19 cellular contexts compared by ENCODE assay signal in the genomic region with DNA sequence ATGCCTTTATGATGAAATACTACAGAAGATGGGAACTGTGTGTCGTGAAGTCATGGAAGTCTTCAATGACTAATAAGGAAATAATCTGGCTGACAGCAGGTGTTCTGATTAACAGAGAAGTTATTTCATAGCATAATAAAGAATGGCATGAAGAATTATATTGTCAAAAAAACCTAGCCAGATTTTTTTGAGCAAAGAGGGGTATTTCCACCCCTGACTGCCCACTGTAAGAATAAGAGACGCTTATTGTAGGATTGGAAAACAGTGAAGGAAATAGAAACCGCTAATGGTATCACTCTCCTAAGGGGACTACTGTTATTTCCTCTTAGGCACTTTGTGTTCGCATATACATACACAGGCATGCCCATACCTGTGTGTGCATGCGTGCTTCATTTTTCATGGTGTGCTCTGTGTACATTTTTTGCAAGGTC.
DNase-seq lines count a peak whose midpoint lies in the region; FAIRE-seq and TF ChIP-seq lines count a peak whose summit lies in the region.
"Had no signal": no experiment of that assay in that cellular context is flagged by ENCODE, and none has a peak within 500 bp of the region (broad histone marks: within the 10 kb centered on the region; RNA-seq: fewer than 3 reads in every experiment).

No MANE protein-coding gene starts in this region.

- intact Hi-C loops in activated T-helper 2 cell treated with anti-CD3 and anti-CD28 coated beads, Interferon-gamma antibody, Interleukin-2, Interleukin-4, amounts not matched to agents 10 μg/mL and 5 μg/mL and 100 μg/mL, durations not matched to agents 14 hours and 24 hours and 36 hours (cut with micrococcal nuclease), result no loop called here

- H3K9me3 ChIP-seq in WERI-Rb-1 (ENCODE audit: severe bottlenecking), result no peaks in the 10 kb centered on the region
- H3K9me3 ChIP-seq: BLaER1, Peyer's patch, testis had no signal

- H3K27ac Mint-ChIP-seq in nephron, result peak overlapping the region in 2 of 3 experiments; percentile 43 to 50
- H3K27ac Mint-ChIP-seq in activated T-helper 2 cell treated with anti-CD3 and anti-CD28 coated beads, Interferon-gamma antibody, Interleukin-2, Interleukin-4, amounts not matched to agents 10 μg/mL and 5 μg/mL and 100 μg/mL, durations not matched to agents 14 hours and 24 hours and 36 hours, result no peak overlapping the region

- H3K36me3 ChIP-seq in WERI-Rb-1, result no peaks in the 10 kb centered on the region
- H3K36me3 ChIP-seq: BLaER1, Peyer's patch had no signal

- no peaks in the 10 kb centered on the region for H3K27me3 Mint-ChIP-seq in nephron (ENCODE audit: low read depth)
- peaks cover 2% of the 10 kb centered on the region for H3K27me3 Mint-ChIP-seq in activated T-helper 2 cell treated with anti-CD3 and anti-CD28 coated beads, Interferon-gamma antibody, Interleukin-2, Interleukin-4, amounts not matched to agents 10 μg/mL and 5 μg/mL and 100 μg/mL, durations not matched to agents 14 hours and 24 hours and 36 hours (ENCODE audit: low read depth)

- H3K4me1 Mint-ChIP-seq in nephron, result peaks cover 44% of the 10 kb centered on the region
- H3K4me1 Mint-ChIP-seq in activated T-helper 2 cell treated with anti-CD3 and anti-CD28 coated beads, Interferon-gamma antibody, Interleukin-2, Interleukin-4, amounts not matched to agents 10 μg/mL and 5 μg/mL and 100 μg/mL, durations not matched to agents 14 hours and 24 hours and 36 hours (ENCODE audit: low read depth), result peaks cover 3% of the 10 kb centered on the region

- H3K9me3 Mint-ChIP-seq in nephron, result no peaks in the 10 kb centered on the region
- no peaks in the 10 kb centered on the region for H3K9me3 Mint-ChIP-seq in activated T-helper 2 cell treated with anti-CD3 and anti-CD28 coated beads, Interferon-gamma antibody, Interleukin-2, Interleukin-4, amounts not matched to agents 10 μg/mL and 5 μg/mL and 100 μg/mL, durations not matched to agents 14 hours and 24 hours and 36 hours

- no peak overlapping the region for H3K27ac ChIP-seq in WERI-Rb-1
- H3K27ac ChIP-seq: BLaER1, dorsolateral prefrontal cortex, Peyer's patch, testis had no signal

- H3K4me3 ChIP-seq in choroid plexus epithelial cell (ENCODE audit: low read depth, low read length), result no peak overlapping the region
- H3K4me3 ChIP-seq in WERI-Rb-1 (ENCODE audit: low read depth, low read length), result no peak overlapping the region
- H3K4me3 ChIP-seq: BLaER1, dorsolateral prefrontal cortex, lung, Peyer's patch, testis had no signal

- H3K27me3 ChIP-seq in WERI-Rb-1 (ENCODE audit: insufficient read depth, low read depth, severe bottlenecking), result no peaks in the 10 kb centered on the region
- H3K27me3 ChIP-seq: BLaER1, dorsolateral prefrontal cortex, Peyer's patch, testis had no signal

- H3K4me3 Mint-ChIP-seq in nephron, result no peak overlapping the region
- no peak overlapping the region for H3K4me3 Mint-ChIP-seq in activated T-helper 2 cell treated with anti-CD3 and anti-CD28 coated beads, Interferon-gamma antibody, Interleukin-2, Interleukin-4, amounts not matched to agents 10 μg/mL and 5 μg/mL and 100 μg/mL, durations not matched to agents 14 hours and 24 hours and 36 hours (ENCODE audit: low read depth)

- FAIRE-seq in RCC 7860 (lab: Jason Lieb, UNC), result peak; percentile 86

- no peaks in the 10 kb centered on the region for H3K36me3 Mint-ChIP-seq in nephron (ENCODE audit: low read depth)
- no peaks in the 10 kb centered on the region for H3K36me3 Mint-ChIP-seq in activated T-helper 2 cell treated with anti-CD3 and anti-CD28 coated beads, Interferon-gamma antibody, Interleukin-2, Interleukin-4, amounts not matched to agents 10 μg/mL and 5 μg/mL and 100 μg/mL, durations not matched to agents 14 hours and 24 hours and 36 hours (ENCODE audit: low read depth)

- DNase-seq in EL, result peak; percentile 74
- DNase-seq in RCC 7860 (ENCODE audit: low spot score), result peak; percentile 88
- peak; percentile 87 for DNase-seq in choroid plexus epithelial cell (ENCODE audit: low read depth)
- no peak for DNase-seq in AG08395 (ENCODE audit: low spot score)
- no peak for DNase-seq in WERI-Rb-1
- DNase-seq in activated T-helper 2 cell treated with anti-CD3 and anti-CD28 coated beads, Interferon-gamma antibody, Interleukin-2, Interleukin-4, amounts not matched to agents 10 μg/mL and 5 μg/mL and 100 μg/mL, durations not matched to agents 14 hours and 24 hours and 36 hours (ENCODE audit: low spot score), result no peak
- no peak for DNase-seq in hepatic stellate cell (ENCODE audit: low spot score)
- DNase-seq: activated effector memory CD4-positive, alpha-beta T cell treated with Interleukin-2 at 50 U/mL for 16 hours; DMS79; dorsolateral prefrontal cortex; NCI-H187 treated with DMSO at 0.1 percent for 48 hours; NCI-H526 treated with DMSO at 0.1 percent for 48 hours; Peyer's patch; right cardiac atrium; stimulated activated CD4-positive, alpha-beta T cell treated with anti-CD3 and anti-CD28 coated beads, Interleukin-4, amount 100 ng/mL, for 24 hours; testis had no signal

- no peak for TF ChIP-seq CTCF in choroid plexus epithelial cell (conservative IDR thresholded peaks at IDR 0.05; ENCODE audit: low read depth, low read length)
- no peak for TF ChIP-seq CTCF in nephron (IDR thresholded peaks at IDR 0.05; ENCODE audit: unreplicated experiment in 3 of 3)
- no peak for TF ChIP-seq CTCF in WERI-Rb-1 (IDR thresholded peaks at IDR 0.05; ENCODE audit: low read depth, low read length)

Comparison
In these comparisons a context has a peak if more than half of its experiments do, and no peak if none do; other contexts are left out.
1. DNase-seq: peak in EL (single experiment), RCC 7860 (single experiment) and choroid plexus epithelial cell (single experiment); none in AG08395 (single experiment), WERI-Rb-1 (single experiment), activated T-helper 2 cell treated with anti-CD3 and anti-CD28 coated beads, Interferon-gamma antibody, Interleukin-2, Interleukin-4, amounts not matched to agents 10 μg/mL and 5 μg/mL and 100 μg/mL, durations not matched to agents 14 hours and 24 hours and 36 hours (single experiment) and hepatic stellate cell (single experiment).